ENCODE assay signal across 1 cellular context in the genomic region with DNA sequence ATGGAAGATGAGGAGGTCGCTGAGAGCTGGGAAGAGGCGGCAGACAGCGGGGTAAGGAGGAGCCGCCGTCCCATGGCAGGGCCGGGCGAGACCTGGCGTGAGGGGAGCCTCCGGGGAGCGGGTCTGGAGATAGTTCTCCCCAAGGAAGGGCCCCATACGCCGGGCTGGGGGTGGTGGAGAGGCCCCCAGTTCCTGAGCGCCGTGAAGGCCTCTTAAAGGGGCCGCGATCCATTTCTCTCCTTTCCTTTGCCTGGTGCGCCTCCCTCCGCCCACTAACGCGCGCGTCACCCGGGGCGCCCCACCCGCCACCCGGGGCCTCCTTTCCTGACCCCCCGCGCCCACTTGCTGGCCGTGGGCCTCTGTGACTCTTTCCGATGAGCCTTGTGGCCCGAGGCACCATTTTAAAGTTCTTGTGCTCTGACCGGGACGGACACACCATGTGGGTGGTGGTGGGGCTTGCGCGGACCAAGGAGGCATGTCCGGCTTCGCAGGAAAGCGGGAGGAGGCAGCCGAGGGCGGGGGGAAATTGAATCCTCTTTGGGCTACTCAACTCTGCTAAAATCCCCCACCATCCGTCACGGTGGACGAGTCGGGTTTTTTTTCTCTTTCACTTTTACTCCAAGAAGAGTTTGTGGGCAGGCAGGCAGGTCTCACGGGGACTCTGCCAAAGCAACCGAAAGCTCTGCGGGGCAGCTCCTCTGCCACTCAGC.
TF ChIP-seq lines count a peak whose summit lies in the region.

No MANE protein-coding gene starts in this region.

TF ChIP-seq in IMR-90, 13 proteins besides CTCF, POLR2A, EP300 and RAD21 (continued from another document):
- TF ChIP-seq MAFK (IDR thresholded peaks at IDR 0.05; ENCODE audit: low read depth, low read length) (no peak), CHD1 (IDR thresholded peaks at IDR 0.05; ENCODE audit: low read depth, low read length) (no peak; the same call in 1 of the 2 replicates), MXI1 (IDR thresholded peaks at IDR 0.05; ENCODE audit: borderline replicate concordance, low read depth, low read length) (peak; percentile 82; the same call in 1 of the 2 replicates), MAZ (IDR thresholded peaks at IDR 0.05; ENCODE audit: borderline replicate concordance, low read depth, low read length) (peak; percentile 77; the same call in 1 of the 2 replicates)
- TF ChIP-seq, protein P1, sequence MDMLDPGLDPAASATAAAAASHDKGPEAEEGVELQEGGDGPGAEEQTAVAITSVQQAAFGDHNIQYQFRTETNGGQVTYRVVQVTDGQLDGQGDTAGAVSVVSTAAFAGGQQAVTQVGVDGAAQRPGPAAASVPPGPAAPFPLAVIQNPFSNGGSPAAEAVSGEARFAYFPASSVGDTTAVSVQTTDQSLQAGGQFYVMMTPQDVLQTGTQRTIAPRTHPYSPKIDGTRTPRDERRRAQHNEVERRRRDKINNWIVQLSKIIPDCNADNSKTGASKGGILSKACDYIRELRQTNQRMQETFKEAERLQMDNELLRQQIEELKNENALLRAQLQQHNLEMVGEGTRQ (IDR thresholded peaks at IDR 0.05; ENCODE audit: low read depth, low read length), result no peak; the same call in 1 of the 2 replicates
